28 cellular contexts compared by ENCODE assay signal in genomic region chr7:20010877-20011276, GRCh38.
"Had no signal": no experiment of that assay in that cellular context is flagged by ENCODE, and none has a peak within 500 bp of the region (broad histone marks: within the 10 kb centered on the region; RNA-seq: fewer than 3 reads in every experiment).

No MANE protein-coding gene starts in this region.

- H3K27me3 ChIP-seq: brain microvascular endothelial cell had no signal

- H3K36me3 ChIP-seq: brain microvascular endothelial cell had no signal

- H3K4me3 Mint-ChIP-seq: activated CD4-positive, alpha-beta memory T cell treated with anti-CD3 and anti-CD28 coated beads for 36 hours; activated CD4-positive, alpha-beta T cell treated with anti-CD3 and anti-CD28 coated beads for 36 hours; activated naive CD4-positive, alpha-beta T cell treated with anti-CD3 and anti-CD28 coated beads, Interleukin-2, amount 10 ng/mL, durations not matched to agents 7 days and 5 days; activated naive CD8-positive, alpha-beta T cell; activated naive CD8-positive, alpha-beta T cell treated with anti-CD3 and anti-CD28 coated beads, Interleukin-2, amount 50 U/mL, for 24 hours; activated T-cell treated with anti-CD3 and anti-CD28 coated beads, Interleukin-2, amount 50 U/mL, for 4 hours had no signal

- H3K27me3 Mint-ChIP-seq: activated CD4-positive, alpha-beta memory T cell treated with anti-CD3 and anti-CD28 coated beads for 36 hours; activated CD4-positive, alpha-beta T cell treated with anti-CD3 and anti-CD28 coated beads for 36 hours; activated naive CD4-positive, alpha-beta T cell treated with anti-CD3 and anti-CD28 coated beads, Interleukin-2, amount 10 ng/mL, durations not matched to agents 7 days and 5 days; activated naive CD8-positive, alpha-beta T cell; activated naive CD8-positive, alpha-beta T cell treated with anti-CD3 and anti-CD28 coated beads, Interleukin-2, amount 50 U/mL, for 24 hours had no signal

- DNase-seq: activated CD4-positive, alpha-beta memory T cell treated with anti-CD3 and anti-CD28 coated beads for 36 hours; activated CD4-positive, alpha-beta T cell treated with anti-CD3 and anti-CD28 coated beads for 36 hours; activated CD4-positive, alpha-beta T cell treated with anti-CD3 and anti-CD28 coated beads, Interleukin-2, amount 50 U/mL, for 1 hour; activated CD8-positive, alpha-beta memory T cell treated with anti-CD3 and anti-CD28 coated beads, Interleukin-2, amount 50 U/mL, for 4 hours; activated effector memory CD4-positive, alpha-beta T cell treated with Interleukin-2 at 50 U/mL for 16 hours; activated naive CD4-positive, alpha-beta T cell treated with anti-CD3 and anti-CD28 coated beads, Interleukin-2, amount 10 ng/mL, durations not matched to agents 7 days and 5 days; activated naive CD8-positive, alpha-beta T cell treated with anti-CD3 and anti-CD28 coated beads, Interleukin-2, amount 50 U/mL, for 24 hours; activated T-cell treated with anti-CD3 and anti-CD28 coated beads for 4 hours; activated T-cell treated with anti-CD3 and anti-CD28 coated beads, Interleukin-2, amount 50 U/mL, for 4 hours; anterior cingulate cortex; brain microvascular endothelial cell; central memory CD4-positive, alpha-beta T cell; NCI-H1092 treated with DMSO at 0.1 percent for 48 hours; NCI-H1417; NCI-H146; NCI-H187; NCI-H2029 treated with DMSO at 0.1 percent for 48 hours; NCI-H2107; NCI-H2171; NCI-H510A; NCI-H526; NCI-H748 treated with DMSO at 0.1 percent for 48 hours; Right ventricle myocardium superior had no signal

- H2AFZ ChIP-seq: PC-9 had no signal

- H3K4me1 Mint-ChIP-seq: activated CD4-positive, alpha-beta T cell treated with anti-CD3 and anti-CD28 coated beads for 36 hours; activated naive CD4-positive, alpha-beta T cell treated with anti-CD3 and anti-CD28 coated beads, Interleukin-2, amount 10 ng/mL, durations not matched to agents 7 days and 5 days; activated naive CD8-positive, alpha-beta T cell treated with anti-CD3 and anti-CD28 coated beads, Interleukin-2, amount 50 U/mL, for 24 hours had no signal

- FAIRE-seq: colon, TTC549 had no signal

- H3K27ac ChIP-seq: brain microvascular endothelial cell, PC-9 had no signal

- H3K9me3 Mint-ChIP-seq: activated naive CD8-positive, alpha-beta T cell treated with anti-CD3 and anti-CD28 coated beads, Interleukin-2, amount 50 U/mL, for 24 hours had no signal

- H3K4me3 ChIP-seq: PC-9 had no signal

- H3K36me3 Mint-ChIP-seq: activated CD4-positive, alpha-beta memory T cell treated with anti-CD3 and anti-CD28 coated beads for 36 hours; activated naive CD4-positive, alpha-beta T cell treated with anti-CD3 and anti-CD28 coated beads, Interleukin-2, amount 10 ng/mL, durations not matched to agents 7 days and 5 days; activated naive CD8-positive, alpha-beta T cell had no signal

- ATAC-seq: activated CD4-positive, alpha-beta T cell treated with anti-CD3 and anti-CD28 coated beads for 36 hours; activated CD4-positive, CD25-positive, alpha-beta regulatory T cell treated with anti-CD3 and anti-CD28 coated beads, Interleukin-2, amount 50 U/mL, for 24 hours; activated naive CD8-positive, alpha-beta T cell treated with anti-CD3 and anti-CD28 coated beads, Interleukin-2, amount 50 U/mL, for 24 hours; activated T-cell treated with anti-CD3 and anti-CD28 coated beads, Interleukin-2, amount 50 U/mL, for 4 hours had no signal

- H3K27ac Mint-ChIP-seq: activated CD4-positive, alpha-beta memory T cell treated with anti-CD3 and anti-CD28 coated beads for 36 hours; activated CD4-positive, alpha-beta T cell treated with anti-CD3 and anti-CD28 coated beads for 36 hours; activated naive CD4-positive, alpha-beta T cell treated with anti-CD3 and anti-CD28 coated beads, Interleukin-2, amount 10 ng/mL, durations not matched to agents 7 days and 5 days; activated naive CD8-positive, alpha-beta T cell; activated naive CD8-positive, alpha-beta T cell treated with anti-CD3 and anti-CD28 coated beads, Interleukin-2, amount 50 U/mL, for 24 hours had no signal

- H3K4me2 ChIP-seq: PC-9 had no signal
